In genomic region chr6:169971951-169972651, GRCh38 we compare ENCODE assay signal across 16 cellular contexts.
"Had no signal": no experiment of that assay in that cellular context is flagged by ENCODE, and none has a peak within 500 bp of the region (broad histone marks: within the 10 kb centered on the region; RNA-seq: fewer than 3 reads in every experiment).

No MANE protein-coding gene starts in this region.

- DNase-seq: activated CD4-positive, alpha-beta T cell treated with anti-CD3 and anti-CD28 coated beads, Interleukin-2, amount 50 U/mL, for 4 hours; amniotic stem cell; left cardiac atrium; naive thymus-derived CD4-positive, alpha-beta T cell; nucleus accumbens; stimulated activated CD4-positive, alpha-beta T cell treated with anti-CD3 and anti-CD28 coated beads, Interleukin-4, amount 100 ng/mL, for 1 hour had no signal

- H3K27ac Mint-ChIP-seq: activated naive CD4-positive, alpha-beta T cell treated with anti-CD3 and anti-CD28 coated beads, Interleukin-2, amount 50 U/mL, for 72 hours; activated T-helper 17 cell treated with anti-CD3 and anti-CD28 coated beads, Interleukin-2, amount 50 U/mL, for 72 hours; dendritic cell treated with granulocyte-macrophage colony-stimulating factor and Interleukin-4, amounts not matched to agents 40 ng/mL and 50 ng/mL, for 4 days; stimulated activated naive CD8-positive, alpha-beta T cell treated with anti-CD3 and anti-CD28 coated beads, Interleukin-15, Interleukin-2, amounts not matched to agents 100 ng/mL and 50 ng/mL, for 24 hours had no signal

- H3K4me3 Mint-ChIP-seq: activated T-helper 17 cell treated with anti-CD3 and anti-CD28 coated beads, Interleukin-2, amount 50 U/mL, for 72 hours; brain; dendritic cell treated with granulocyte-macrophage colony-stimulating factor and Interleukin-4, amounts not matched to agents 40 ng/mL and 50 ng/mL, for 4 days; naive thymus-derived CD4-positive, alpha-beta T cell; stimulated activated naive CD8-positive, alpha-beta T cell treated with anti-CD3 and anti-CD28 coated beads, Interleukin-15, Interleukin-2, amounts not matched to agents 100 ng/mL and 50 ng/mL, for 24 hours had no signal

- H3K9me3 Mint-ChIP-seq: activated naive CD4-positive, alpha-beta T cell treated with anti-CD3 and anti-CD28 coated beads, Interleukin-2, amount 50 U/mL, for 72 hours; activated T-helper 17 cell treated with anti-CD3 and anti-CD28 coated beads, Interleukin-2, amount 50 U/mL, for 72 hours; brain; dendritic cell treated with granulocyte-macrophage colony-stimulating factor and Interleukin-4, amounts not matched to agents 40 ng/mL and 50 ng/mL, for 4 days; naive thymus-derived CD4-positive, alpha-beta T cell; stimulated activated naive CD8-positive, alpha-beta T cell treated with anti-CD3 and anti-CD28 coated beads, Interleukin-15, Interleukin-2, amounts not matched to agents 100 ng/mL and 50 ng/mL, for 24 hours had no signal

- H3K4me3 ChIP-seq: lung, thoracic aorta, vagina had no signal

- H3K4me1 Mint-ChIP-seq: activated T-helper 17 cell treated with anti-CD3 and anti-CD28 coated beads, Interleukin-2, amount 50 U/mL, for 72 hours had no signal

- ATAC-seq: activated CD4-positive, CD25-positive, alpha-beta regulatory T cell treated with anti-CD3 and anti-CD28 coated beads, Interleukin-2, amount 50 U/mL, for 24 hours; activated naive CD4-positive, alpha-beta T cell treated with anti-CD3 and anti-CD28 coated beads, Interleukin-2, amount 50 U/mL, for 72 hours; activated T-helper 17 cell treated with anti-CD3 and anti-CD28 coated beads, Interleukin-2, amount 50 U/mL, for 72 hours; esophagus mucosa; left cardiac atrium had no signal

- H3K36me3 Mint-ChIP-seq: activated naive CD4-positive, alpha-beta T cell treated with anti-CD3 and anti-CD28 coated beads, Interleukin-2, amount 50 U/mL, for 72 hours; brain; naive thymus-derived CD4-positive, alpha-beta T cell had no signal
